23 cellular contexts compared by ENCODE assay signal in the genomic region with DNA sequence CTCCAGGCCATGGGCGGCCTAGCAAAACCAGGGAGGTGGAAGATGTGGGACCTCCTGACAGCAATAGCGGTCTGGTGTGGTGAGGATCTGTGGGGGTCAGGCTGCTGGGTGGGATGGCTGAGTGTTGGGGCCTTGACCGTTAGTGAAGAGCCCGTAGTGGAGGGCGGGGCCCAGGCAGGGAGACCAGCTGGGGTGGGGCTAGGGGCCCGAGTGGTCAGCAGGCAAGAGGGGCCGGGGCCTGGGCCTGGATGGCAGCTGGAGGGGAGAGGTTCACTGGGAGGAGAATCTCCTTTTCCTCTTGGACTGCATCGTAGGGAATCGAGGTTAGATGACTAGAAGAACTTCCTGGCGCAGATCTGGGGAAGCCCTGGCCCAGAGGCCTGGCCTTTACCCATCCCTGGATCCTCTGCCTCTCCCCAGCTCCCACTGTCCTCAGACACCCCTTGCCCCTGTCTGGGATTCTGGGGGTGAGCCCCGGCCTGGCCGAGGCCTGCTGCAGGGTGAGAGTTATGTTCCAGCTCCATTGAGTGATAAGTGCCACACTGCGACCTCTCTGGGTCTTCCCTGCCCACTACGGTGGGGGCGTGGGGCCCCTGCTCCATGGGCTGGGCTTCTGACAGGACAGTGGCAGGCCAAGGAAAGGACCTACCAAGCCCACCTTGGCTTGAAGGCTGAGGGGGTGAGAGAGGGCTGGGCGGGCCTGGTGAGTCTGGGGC. TPM values are rescaled to one million over a fixed set of nuclear protein-coding genes. Genes with fewer than 3 reads are reported as not detected.
DNase-seq lines count a peak whose midpoint lies in the region; ATAC-seq and TF ChIP-seq lines count a peak whose summit lies in the region.
"Had no signal": no experiment of that assay in that cellular context is flagged by ENCODE, and none has a peak within 500 bp of the region (broad histone marks: within the 10 kb centered on the region; RNA-seq: fewer than 3 reads in every experiment).

No MANE protein-coding gene starts in this region.

- DNase-seq in Right ventricle myocardium superior (peak; percentile 35), heart right ventricle (no peak), esophagus squamous epithelium (lab: John Stamatoyannopoulos, UW) (no peak), neural crest cell (ENCODE audit: low read depth, low spot score) (no peak), vagina (ENCODE audit: extremely low spot score in 2 of 2) (no peak), foreskin melanocyte (no peak), NCI-H69 (lab: John Stamatoyannopoulos, UW) (no peak)
- DNase-seq in stimulated activated naive CD8-positive, alpha-beta T cell treated with anti-CD3 and anti-CD28 coated beads, Interleukin-15, amount 100 ng/mL, for 72 hours, result no peak
- DNase-seq: activated CD8-positive, alpha-beta T cell treated with anti-CD3 and anti-CD28 coated beads, Interleukin-2, amount 10 ng/mL, durations not matched to agents 7 days and 5 days; CD4-positive, CD25-positive, alpha-beta regulatory T cell; central memory CD4-positive, alpha-beta T cell; immature natural killer cell; NCI-H1048; NCI-H2107; NCI-H748 treated with DMSO at 0.1 percent for 48 hours; nucleus accumbens; Peyer's patch; T-cell had no signal

- H3K9me3 ChIP-seq in heart right ventricle (no peaks in the 10 kb centered on the region), esophagus squamous epithelium (no peaks in the 10 kb centered on the region), vagina (no peaks in the 10 kb centered on the region)
- H3K9me3 ChIP-seq: gastroesophageal sphincter, Peyer's patch had no signal

- intact Hi-C loops in Right ventricle myocardium superior (cut with DNase I) (no loop called here), heart right ventricle (cut with DNase I) (loop anchor here in 1 of 10 donors (5.0 kb wide), 1 partner anchor 848 kb away; no protein-coding TSS in a partner anchor), esophagus squamous epithelium (cut with DNase I) (no loop called here), vagina (cut with DNase I) (loop anchor here (10.0 kb wide), 1 partner anchor 830 kb away; no protein-coding TSS in a partner anchor)

- H3K36me3 Mint-ChIP-seq in neural crest cell (ENCODE audit: low read depth), result no peaks in the 10 kb centered on the region
- H3K36me3 Mint-ChIP-seq: CD4-positive, CD25-positive, alpha-beta regulatory T cell; immature natural killer cell; stimulated activated effector memory CD8-positive, alpha-beta T cell treated with anti-CD3 and anti-CD28 coated beads, Interleukin-12 subunit alpha, Interleukin-12 subunit beta, amount 100 ng/mL, for 72 hours; T-cell; WTC11 had no signal

- no peaks in the 10 kb centered on the region for H3K27me3 ChIP-seq in heart right ventricle
- no peaks in the 10 kb centered on the region for H3K27me3 ChIP-seq in esophagus squamous epithelium
- no peaks in the 10 kb centered on the region for H3K27me3 ChIP-seq in vagina
- H3K27me3 ChIP-seq: gastroesophageal sphincter, Peyer's patch had no signal

- H3K36me3 ChIP-seq in heart right ventricle (no peaks in the 10 kb centered on the region), esophagus squamous epithelium (no peaks in the 10 kb centered on the region), vagina (no peaks in the 10 kb centered on the region)
- H3K36me3 ChIP-seq: gastroesophageal sphincter, Peyer's patch had no signal

- peaks cover 31% of the 10 kb centered on the region for H3K4me1 Mint-ChIP-seq in neural crest cell
- no peaks in the 10 kb centered on the region for H3K4me1 Mint-ChIP-seq in stimulated activated naive CD8-positive, alpha-beta T cell treated with anti-CD3 and anti-CD28 coated beads, Interleukin-15, amount 100 ng/mL, for 72 hours
- H3K4me1 Mint-ChIP-seq: CD4-positive, CD25-positive, alpha-beta regulatory T cell; immature natural killer cell; stimulated activated effector memory CD8-positive, alpha-beta T cell treated with anti-CD3 and anti-CD28 coated beads, Interleukin-12 subunit alpha, Interleukin-12 subunit beta, amount 100 ng/mL, for 72 hours; T-cell had no signal

- WGBS in heart right ventricle, 2 donors, result 90% methylated on average over 16 of the region's 16 CpGs
- WGBS in esophagus squamous epithelium, 2 donors, result 65 to 66% methylated on average over 10 to 11 of the region's 16 CpGs

- no peaks in the 10 kb centered on the region for H3K27me3 Mint-ChIP-seq in neural crest cell (ENCODE audit: low read depth)
- H3K27me3 Mint-ChIP-seq in stimulated activated naive CD8-positive, alpha-beta T cell treated with anti-CD3 and anti-CD28 coated beads, Interleukin-15, amount 100 ng/mL, for 72 hours, result peaks cover 1% of the 10 kb centered on the region
- H3K27me3 Mint-ChIP-seq: CD4-positive, CD25-positive, alpha-beta regulatory T cell; T-cell had no signal

- no peak overlapping the region for H3K4me3 Mint-ChIP-seq in neural crest cell
- H3K4me3 Mint-ChIP-seq in stimulated activated naive CD8-positive, alpha-beta T cell treated with anti-CD3 and anti-CD28 coated beads, Interleukin-15, amount 100 ng/mL, for 72 hours, result no peak overlapping the region
- H3K4me3 Mint-ChIP-seq: activated CD8-positive, alpha-beta T cell treated with anti-CD3 and anti-CD28 coated beads, Interleukin-2, amount 10 ng/mL, durations not matched to agents 7 days and 5 days; activated T-helper 1 cell treated with anti-CD3 and anti-CD28 coated beads, Interleukin-12 subunit alpha, Interleukin-12 subunit beta, Interleukin-2, Interleukin-4 antibody, amounts not matched to agents 30 ng/mL and 10 ng/mL and 1 ng/mL, durations not matched to agents 14 hours and 24 hours and 36 hours; CD4-positive, CD25-positive, alpha-beta regulatory T cell; immature natural killer cell; stimulated activated effector memory CD8-positive, alpha-beta T cell treated with anti-CD3 and anti-CD28 coated beads, Interleukin-12 subunit alpha, Interleukin-12 subunit beta, amount 100 ng/mL, for 72 hours; T-cell; WTC11 had no signal

- H3K4me3 ChIP-seq in heart right ventricle (no peak overlapping the region), esophagus squamous epithelium (no peak overlapping the region), vagina (no peak overlapping the region)
- H3K4me3 ChIP-seq: gastroesophageal sphincter, K562, Peyer's patch had no signal

- ATAC-seq in Right ventricle myocardium superior (ENCODE audit: poor library complexity) (no peak), heart right ventricle (no peak)
- no peak for ATAC-seq in stimulated activated naive CD8-positive, alpha-beta T cell treated with anti-CD3 and anti-CD28 coated beads, Interleukin-15, amount 100 ng/mL, for 72 hours
- ATAC-seq: activated CD8-positive, alpha-beta T cell treated with anti-CD3 and anti-CD28 coated beads, Interleukin-2, amount 10 ng/mL, durations not matched to agents 7 days and 5 days; gastroesophageal sphincter; K562; stimulated activated effector memory CD8-positive, alpha-beta T cell treated with anti-CD3 and anti-CD28 coated beads, Interleukin-12 subunit alpha, Interleukin-12 subunit beta, amount 100 ng/mL, for 72 hours; T-cell; WTC11 had no signal

- H3K4me1 ChIP-seq in heart right ventricle (peaks cover 16 to 42% (median 28%) of the 10 kb centered on the region in 9 donors), esophagus squamous epithelium (peaks cover 55 to 93% (median 59%) of the 10 kb centered on the region in 3 donors), vagina (peaks cover 66% of the 10 kb centered on the region)

- TF ChIP-seq CTCF in heart right ventricle (IDR thresholded peaks at IDR 0.05) (no peak), esophagus squamous epithelium (IDR thresholded peaks at IDR 0.05) (no peak), neural crest cell (conservative IDR thresholded peaks at IDR 0.05) (no peak), vagina (IDR thresholded peaks at IDR 0.05) (no peak)

- H3K9me3 Mint-ChIP-seq in neural crest cell, result no peaks in the 10 kb centered on the region
- no peaks in the 10 kb centered on the region for H3K9me3 Mint-ChIP-seq in stimulated activated naive CD8-positive, alpha-beta T cell treated with anti-CD3 and anti-CD28 coated beads, Interleukin-15, amount 100 ng/mL, for 72 hours
- H3K9me3 Mint-ChIP-seq: activated T-helper 1 cell treated with anti-CD3 and anti-CD28 coated beads, Interleukin-12 subunit alpha, Interleukin-12 subunit beta, Interleukin-2, Interleukin-4 antibody, amounts not matched to agents 30 ng/mL and 10 ng/mL and 1 ng/mL, durations not matched to agents 14 hours and 24 hours and 36 hours; immature natural killer cell; stimulated activated effector memory CD8-positive, alpha-beta T cell treated with anti-CD3 and anti-CD28 coated beads, Interleukin-12 subunit alpha, Interleukin-12 subunit beta, amount 100 ng/mL, for 72 hours; T-cell; WTC11 had no signal

- H3K27ac ChIP-seq in heart right ventricle, result no peak overlapping the region
- H3K27ac ChIP-seq in esophagus squamous epithelium, result peak overlapping the region; percentile 98 to 100 (median 99)
- peak overlapping the region; percentile 98 for H3K27ac ChIP-seq in vagina

- peak overlapping the region; percentile 57 for H3K27ac Mint-ChIP-seq in neural crest cell (ENCODE audit: unreplicated experiment)
- H3K27ac Mint-ChIP-seq in stimulated activated naive CD8-positive, alpha-beta T cell treated with anti-CD3 and anti-CD28 coated beads, Interleukin-15, amount 100 ng/mL, for 72 hours, result peak overlapping the region in 1 of 2 donors; percentile 7
- H3K27ac Mint-ChIP-seq: activated T-helper 1 cell treated with anti-CD3 and anti-CD28 coated beads, Interleukin-12 subunit alpha, Interleukin-12 subunit beta, Interleukin-2, Interleukin-4 antibody, amounts not matched to agents 30 ng/mL and 10 ng/mL and 1 ng/mL, durations not matched to agents 14 hours and 24 hours and 36 hours; immature natural killer cell; stimulated activated effector memory CD8-positive, alpha-beta T cell treated with anti-CD3 and anti-CD28 coated beads, Interleukin-12 subunit alpha, Interleukin-12 subunit beta, amount 100 ng/mL, for 72 hours; T-cell; WTC11 had no signal

- TF ChIP-seq POLR2A in esophagus squamous epithelium (IDR thresholded peaks at IDR 0.05) (no peak), vagina (IDR thresholded peaks at IDR 0.05) (no peak)

RNA-seq across cellular contexts. Expression of a gene that starts 47.1 kb away (rescaled TPM):
- total RNA-seq in Right ventricle myocardium superior, result not detected
- total RNA-seq in heart right ventricle, result under 1 TPM in 9 of 10 donors, not detected in 1; 0.07 to 0.79 (median 0.16) TPM
- polyA plus RNA-seq in heart right ventricle, result under 1 TPM; 0.07 to 0.32 TPM
- 10 to 100 TPM; 11.4 to 39.6 (median 16.5) TPM for total RNA-seq in esophagus squamous epithelium
- not detected in 2 replicates for total RNA-seq in neural crest cell
- 7.9 TPM for total RNA-seq in vagina
- total RNA-seq: activated CD8-positive, alpha-beta T cell treated with anti-CD3 and anti-CD28 coated beads, Interleukin-2, amount 10 ng/mL, durations not matched to agents 7 days and 5 days; activated T-helper 1 cell treated with anti-CD3 and anti-CD28 coated beads, Interleukin-12 subunit alpha, Interleukin-12 subunit beta, Interleukin-2, Interleukin-4 antibody, amounts not matched to agents 30 ng/mL and 10 ng/mL and 1 ng/mL, durations not matched to agents 14 hours and 24 hours and 36 hours; CD4-positive, CD25-positive, alpha-beta regulatory T cell; K562 had no signal
- polyA plus RNA-seq: CD4-positive, CD25-positive, alpha-beta regulatory T cell; immature natural killer cell; K562 had no signal

Comparison
In these comparisons a context has a peak if more than half of its experiments do, and no peak if none do; other contexts are left out.
1. H3K27ac ChIP-seq: peak in esophagus squamous epithelium (4 of 4) and vagina (single experiment); none in heart right ventricle (0 of 10).